In the genomic region with DNA sequence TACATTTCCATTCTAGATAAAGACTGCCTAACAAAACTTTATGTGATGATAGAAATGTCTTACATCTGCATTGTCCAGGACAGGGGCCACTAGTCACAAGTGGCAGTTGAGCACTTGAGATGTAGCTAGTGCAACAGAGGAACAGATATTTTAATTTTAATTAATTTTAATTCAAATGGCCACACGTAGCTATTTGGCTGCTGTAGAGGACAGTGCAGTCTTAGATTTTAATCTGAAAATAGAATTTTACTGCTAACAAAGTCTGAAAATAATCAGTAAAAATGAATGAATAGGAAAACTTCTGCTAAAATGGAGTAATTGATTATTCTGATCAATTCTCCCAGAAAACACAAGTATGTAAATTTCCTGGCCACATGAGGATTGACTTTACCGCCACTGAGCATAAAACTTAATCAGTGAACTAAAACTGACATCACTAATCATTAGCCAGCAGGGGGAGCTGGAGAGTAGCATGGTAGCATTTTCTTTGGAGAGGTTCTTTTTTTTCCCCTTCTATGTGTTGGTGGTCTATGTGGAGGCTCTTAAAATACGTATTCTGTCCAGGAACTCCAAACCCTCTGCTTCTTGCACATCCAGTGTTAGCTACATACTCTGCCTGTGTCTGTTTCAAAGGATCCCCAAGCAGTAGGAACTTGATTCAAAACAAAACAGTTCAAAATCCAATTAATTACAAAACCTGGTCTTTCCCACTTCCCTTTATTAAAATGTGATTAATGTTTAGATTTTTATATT, we compare ENCODE assay signal across 8 cellular contexts. TPM values are rescaled to one million over a fixed set of nuclear protein-coding genes. Genes with fewer than 3 reads are reported as not detected.
DNase-seq lines count a peak whose midpoint lies in the region; ATAC-seq and TF ChIP-seq lines count a peak whose summit lies in the region.

No MANE protein-coding gene starts in this region.

- TF ChIP-seq POLR2A in erythroblast (IDR thresholded peaks at IDR 0.05; ENCODE audit: low read length) (no peak), upper lobe of left lung (IDR thresholded peaks at IDR 0.05) (no peak)

- no peak overlapping the region for H3K27ac Mint-ChIP-seq in activated CD4-positive, alpha-beta T cell treated with anti-CD3 and anti-CD28 coated beads, Interleukin-2, amount 10 ng/mL, durations not matched to agents 7 days and 5 days
- no peak overlapping the region for H3K27ac Mint-ChIP-seq in nephron progenitor cell

- POLR2A ChIA-PET in activated CD4-positive, alpha-beta T cell treated with anti-CD3 and anti-CD28 coated beads, Interleukin-2, amount 10 ng/mL, durations not matched to agents 7 days and 5 days (lab: Charles Lee) = no interaction called here

- TF ChIP-seq EP300 in upper lobe of left lung (IDR thresholded peaks at IDR 0.05) = no peak

- H3K9me3 ChIP-seq in upper lobe of left lung = no peaks in the 10 kb centered on the region

- H3K27ac ChIP-seq in C4-2B = no peak overlapping the region
- peak overlapping the region in 1 of 4 donors; percentile 37 for H3K27ac ChIP-seq in upper lobe of left lung

- no peak overlapping the region for H3K4me3 Mint-ChIP-seq in activated CD4-positive, alpha-beta T cell treated with anti-CD3 and anti-CD28 coated beads, Interleukin-2, amount 10 ng/mL, durations not matched to agents 7 days and 5 days
- H3K4me3 Mint-ChIP-seq in nephron progenitor cell = no peak overlapping the region

- H3K4me1 ChIP-seq in upper lobe of left lung = peaks cover 0 to 12% (median 5%) of the 10 kb centered on the region in 4 donors

- H3K9me3 Mint-ChIP-seq in activated CD4-positive, alpha-beta T cell treated with anti-CD3 and anti-CD28 coated beads, Interleukin-2, amount 10 ng/mL, durations not matched to agents 7 days and 5 days = no peaks in the 10 kb centered on the region
- no peaks in the 10 kb centered on the region for H3K9me3 Mint-ChIP-seq in nephron progenitor cell

- H3K4me1 Mint-ChIP-seq in activated CD4-positive, alpha-beta T cell treated with anti-CD3 and anti-CD28 coated beads, Interleukin-2, amount 10 ng/mL, durations not matched to agents 7 days and 5 days = no peaks in the 10 kb centered on the region
- peaks cover 17% of the 10 kb centered on the region for H3K4me1 Mint-ChIP-seq in nephron progenitor cell

- H3K27me3 Mint-ChIP-seq in activated CD4-positive, alpha-beta T cell treated with anti-CD3 and anti-CD28 coated beads, Interleukin-2, amount 10 ng/mL, durations not matched to agents 7 days and 5 days = peaks cover 10% of the 10 kb centered on the region
- no peaks in the 10 kb centered on the region for H3K27me3 Mint-ChIP-seq in nephron progenitor cell (ENCODE audit: low read depth, poor library complexity)

- 27 to 31% methylated on average over 3 of the region's 3 CpGs for WGBS in upper lobe of left lung, 2 donors

- H3K4me3 ChIP-seq in upper lobe of left lung = no peak overlapping the region

- H3K36me3 ChIP-seq in upper lobe of left lung = no peaks in the 10 kb centered on the region

- no peaks in the 10 kb centered on the region for H3K27me3 ChIP-seq in upper lobe of left lung

- H3K36me3 Mint-ChIP-seq in activated CD4-positive, alpha-beta T cell treated with anti-CD3 and anti-CD28 coated beads, Interleukin-2, amount 10 ng/mL, durations not matched to agents 7 days and 5 days (ENCODE audit: low read depth) = no peaks in the 10 kb centered on the region
- peaks cover 33% of the 10 kb centered on the region for H3K36me3 Mint-ChIP-seq in nephron progenitor cell (ENCODE audit: low read depth)

- DNase-seq in NCI-H226 (peak; percentile 20), erythroblast (lab: John Stamatoyannopoulos, UW) (peak; percentile 56 to 79), nephron progenitor cell (peak; percentile 73), upper lobe of left lung (peak in 1 of 2 donors; percentile 49)
- peak; percentile 61 for DNase-seq in activated CD4-positive, alpha-beta T cell treated with anti-CD3 and anti-CD28 coated beads, Interleukin-2, amount 10 ng/mL, durations not matched to agents 7 days and 5 days

- ATAC-seq in GM18870 (IDR thresholded peaks at IDR 0.05; ENCODE audit: unreplicated experiment) = peak; percentile 59
- peak; percentile 70 for ATAC-seq in HG03159 (IDR thresholded peaks at IDR 0.05; ENCODE audit: unreplicated experiment)
- peak in 1 of 2 donors; percentile 81 for ATAC-seq in upper lobe of left lung (ENCODE audit: low FRiP score in 2 of 2)

- CTCF ChIA-PET in activated CD4-positive, alpha-beta T cell treated with anti-CD3 and anti-CD28 coated beads, Interleukin-2, amount 10 ng/mL, durations not matched to agents 7 days and 5 days (lab: Charles Lee) = interaction anchor here (1.2 to 2.9 kb wide), 2 partner anchors 13 to 16 kb away, joined by 3 to 8 read pairs; no protein-coding TSS in a partner anchor

- TF ChIP-seq CTCF in C4-2B (conservative IDR thresholded peaks at IDR 0.05) (peak; percentile 96), nephron progenitor cell (IDR thresholded peaks at IDR 0.05) (peak; percentile 86), upper lobe of left lung (IDR thresholded peaks at IDR 0.05) (peak; percentile 61 to 81 (median 72))

RNA-seq across cellular contexts. Expression of a gene that starts 52.1 kb away (rescaled TPM):
- total RNA-seq in activated CD4-positive, alpha-beta T cell treated with anti-CD3 and anti-CD28 coated beads, Interleukin-2, amount 10 ng/mL, durations not matched to agents 7 days and 5 days = not detected
- 10 to 100 TPM; 22.0 to 56.3 (median 40.0) TPM for total RNA-seq in upper lobe of left lung

Comparison
In these comparisons a context has a peak if more than half of its experiments do, and no peak if none do; other contexts are left out.
1. RNA of a gene that starts 52.1 kb away (total RNA-seq): 22.0 to 56.3 TPM in upper lobe of left lung; not detected in activated CD4-positive, alpha-beta T cell treated with anti-CD3 and anti-CD28 coated beads, Interleukin-2, amount 10 ng/mL, durations not matched to agents 7 days and 5 days; every median in the first group is over 10 times any median in the second.
2. Peak in every context shown above with its lines, with median percentiles within 50 percentile points of each other: CTCF ChIP-seq.